Comparison of ENCODE assay signal across 1 cellular context in genomic region chr2:220353897-220354296, GRCh38.
TF ChIP-seq lines count a peak whose summit lies in the region.

No MANE protein-coding gene starts in this region.

TF ChIP-seq in HepG2, 621 proteins besides CTCF, POLR2A, EP300 and RAD21 (continued from another document):
- no peak for TF ChIP-seq LRRFIP1 (CRISPR knock-in tag; conservative IDR thresholded peaks at IDR 0.05)
- no peak for TF ChIP-seq NR2F6 (IDR thresholded peaks at IDR 0.05)
- no peak for TF ChIP-seq NR2F6 (CRISPR knock-in tag; IDR thresholded peaks at IDR 0.05)
- no peak for TF ChIP-seq ZBED4 (CRISPR knock-in tag; IDR thresholded peaks at IDR 0.05; ENCODE audit: borderline replicate concordance)
- no peak for TF ChIP-seq TCF12 (IDR thresholded peaks at IDR 0.05)
- no peak for TF ChIP-seq TCF12 (CRISPR knock-in tag; IDR thresholded peaks at IDR 0.05)
- TF ChIP-seq ZNF607 (CRISPR knock-in tag; IDR thresholded peaks at IDR 0.05; ENCODE audit: borderline replicate concordance), result no peak
- no peak for TF ChIP-seq ZNF446 (CRISPR knock-in tag; IDR thresholded peaks at IDR 0.05)
- TF ChIP-seq ISL2 (CRISPR knock-in tag; IDR thresholded peaks at IDR 0.05), result no peak
- TF ChIP-seq NFIB (CRISPR knock-in tag; IDR thresholded peaks at IDR 0.05; ENCODE audit: borderline replicate concordance), result no peak
TF ChIP-seq in HepG2: peak in this region for 0.
